1 cellular context compared by ENCODE assay signal in the genomic region with DNA sequence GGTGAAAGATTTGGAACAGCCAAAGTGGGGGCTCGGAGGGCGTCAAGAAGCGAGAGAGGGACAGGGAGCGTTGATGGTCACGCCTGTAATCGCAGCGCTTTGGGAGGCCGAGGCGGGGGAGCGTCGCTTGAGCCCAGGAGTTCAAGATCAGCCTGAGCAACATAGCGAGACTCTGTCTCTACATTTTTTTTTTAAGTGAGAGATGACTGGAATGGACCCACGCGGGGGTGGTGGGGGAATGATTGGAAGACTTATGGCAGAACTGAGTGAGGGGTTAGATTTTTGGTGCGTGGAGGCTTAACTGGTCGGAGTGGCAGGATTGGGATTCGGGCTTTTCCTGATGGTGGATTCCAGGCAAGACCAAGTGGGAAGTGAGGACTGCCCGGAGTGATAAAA.
TF ChIP-seq lines count a peak whose summit lies in the region.

No MANE protein-coding gene starts in this region.

TF ChIP-seq in HEK293, 187 proteins besides CTCF, POLR2A, EP300 and RAD21 (continued from another document):
- TF ChIP-seq OSR2 (tag by site-specific recombination; IDR thresholded peaks at IDR 0.05) (no peak), ZNF629 (tag by site-specific recombination; IDR thresholded peaks at IDR 0.05) (no peak), REPIN1 (tag by site-specific recombination; IDR thresholded peaks at IDR 0.05; ENCODE audit: low read depth) (no peak; the same call in 1 of the 2 replicates), ZSCAN23 (tag by site-specific recombination; IDR thresholded peaks at IDR 0.05) (0 out of 2 replicates have a peak, but pooled peaks have one; percentile 5), MEIS1 (CRISPR knock-in tag; IDR thresholded peaks at IDR 0.05; ENCODE audit: borderline replicate concordance) (no peak), ZNF423 (tag by site-specific recombination; IDR thresholded peaks at IDR 0.05) (0 out of 2 replicates have a peak, but pooled peaks have one; percentile 11), ZBTB20 (tag by site-specific recombination; IDR thresholded peaks at IDR 0.05) (no peak), ZNF146 (tag by site-specific recombination; IDR thresholded peaks at IDR 0.05) (no peak), ZNF677 (tag by site-specific recombination; IDR thresholded peaks at IDR 0.05) (no peak), KLF10 (tag by site-specific recombination; IDR thresholded peaks at IDR 0.05) (no peak), GLIS2 (tag by site-specific recombination; IDR thresholded peaks at IDR 0.05) (peak; percentile 96), ZNF335 (tag by site-specific recombination; conservative IDR thresholded peaks at IDR 0.05) (peak; percentile 8), ZNF544 (tag by site-specific recombination; IDR thresholded peaks at IDR 0.05) (no peak), ZNF610 (tag by site-specific recombination; IDR thresholded peaks at IDR 0.05; ENCODE audit: borderline replicate concordance) (0 out of 2 replicates have a peak, but pooled peaks have one; percentile 8), KLF9 (tag by site-specific recombination; IDR thresholded peaks at IDR 0.05; ENCODE audit: low read depth) (no peak), MZF1 (tag by site-specific recombination; IDR thresholded peaks at IDR 0.05; ENCODE audit: borderline replicate concordance) (no peak), SP7 (tag by site-specific recombination; IDR thresholded peaks at IDR 0.05) (no peak), GLI2 (tag by site-specific recombination; IDR thresholded peaks at IDR 0.05; ENCODE audit: borderline replicate concordance, low read depth) (no peak), HOXD13 (CRISPR knock-in tag; IDR thresholded peaks at IDR 0.05; ENCODE audit: borderline replicate concordance) (0 out of 2 replicates have a peak, but pooled peaks have one; percentile 0), ZNF518A (tag by site-specific recombination; conservative IDR thresholded peaks at IDR 0.05; ENCODE audit: low read depth) (no peak), ZNF571 (tag by site-specific recombination; IDR thresholded peaks at IDR 0.05) (no peak), ZNF24 (tag by site-specific recombination; IDR thresholded peaks at IDR 0.05) (no peak), ZNF184 (tag by site-specific recombination; IDR thresholded peaks at IDR 0.05) (no peak), ZBTB7A (tag by site-specific recombination; IDR thresholded peaks at IDR 0.05; ENCODE audit: low read depth) (no peak), ZFHX2 (tag by site-specific recombination; conservative IDR thresholded peaks at IDR 0.05) (0 out of 2 replicates have a peak, but pooled peaks have one; percentile 61), KLF1 (tag by site-specific recombination; IDR thresholded peaks at IDR 0.05) (no peak), ZNF433 (tag by site-specific recombination; IDR thresholded peaks at IDR 0.05; ENCODE audit: low read depth) (no peak), ZNF600 (tag by site-specific recombination; IDR thresholded peaks at IDR 0.05) (no peak)
- TF ChIP-seq, protein P1, sequence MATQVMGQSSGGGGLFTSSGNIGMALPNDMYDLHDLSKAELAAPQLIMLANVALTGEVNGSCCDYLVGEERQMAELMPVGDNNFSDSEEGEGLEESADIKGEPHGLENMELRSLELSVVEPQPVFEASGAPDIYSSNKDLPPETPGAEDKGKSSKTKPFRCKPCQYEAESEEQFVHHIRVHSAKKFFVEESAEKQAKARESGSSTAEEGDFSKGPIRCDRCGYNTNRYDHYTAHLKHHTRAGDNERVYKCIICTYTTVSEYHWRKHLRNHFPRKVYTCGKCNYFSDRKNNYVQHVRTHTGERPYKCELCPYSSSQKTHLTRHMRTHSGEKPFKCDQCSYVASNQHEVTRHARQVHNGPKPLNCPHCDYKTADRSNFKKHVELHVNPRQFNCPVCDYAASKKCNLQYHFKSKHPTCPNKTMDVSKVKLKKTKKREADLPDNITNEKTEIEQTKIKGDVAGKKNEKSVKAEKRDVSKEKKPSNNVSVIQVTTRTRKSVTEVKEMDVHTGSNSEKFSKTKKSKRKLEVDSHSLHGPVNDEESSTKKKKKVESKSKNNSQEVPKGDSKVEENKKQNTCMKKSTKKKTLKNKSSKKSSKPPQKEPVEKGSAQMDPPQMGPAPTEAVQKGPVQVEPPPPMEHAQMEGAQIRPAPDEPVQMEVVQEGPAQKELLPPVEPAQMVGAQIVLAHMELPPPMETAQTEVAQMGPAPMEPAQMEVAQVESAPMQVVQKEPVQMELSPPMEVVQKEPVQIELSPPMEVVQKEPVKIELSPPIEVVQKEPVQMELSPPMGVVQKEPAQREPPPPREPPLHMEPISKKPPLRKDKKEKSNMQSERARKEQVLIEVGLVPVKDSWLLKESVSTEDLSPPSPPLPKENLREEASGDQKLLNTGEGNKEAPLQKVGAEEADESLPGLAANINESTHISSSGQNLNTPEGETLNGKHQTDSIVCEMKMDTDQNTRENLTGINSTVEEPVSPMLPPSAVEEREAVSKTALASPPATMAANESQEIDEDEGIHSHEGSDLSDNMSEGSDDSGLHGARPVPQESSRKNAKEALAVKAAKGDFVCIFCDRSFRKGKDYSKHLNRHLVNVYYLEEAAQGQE (tag by site-specific recombination; IDR thresholded peaks at IDR 0.05): no peak
- TF ChIP-seq, protein P2, sequence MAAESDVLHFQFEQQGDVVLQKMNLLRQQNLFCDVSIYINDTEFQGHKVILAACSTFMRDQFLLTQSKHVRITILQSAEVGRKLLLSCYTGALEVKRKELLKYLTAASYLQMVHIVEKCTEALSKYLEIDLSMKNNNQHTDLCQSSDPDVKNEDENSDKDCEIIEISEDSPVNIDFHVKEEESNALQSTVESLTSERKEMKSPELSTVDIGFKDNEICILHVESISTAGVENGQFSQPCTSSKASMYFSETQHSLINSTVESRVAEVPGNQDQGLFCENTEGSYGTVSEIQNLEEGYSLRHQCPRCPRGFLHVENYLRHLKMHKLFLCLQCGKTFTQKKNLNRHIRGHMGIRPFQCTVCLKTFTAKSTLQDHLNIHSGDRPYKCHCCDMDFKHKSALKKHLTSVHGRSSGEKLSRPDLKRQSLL (tag by site-specific recombination; IDR thresholded peaks at IDR 0.05): no peak; the same call in 1 of the 2 replicates
